Comparison of ENCODE assay signal across 1 cellular context in genomic region chr2:27509326-27509725, GRCh38.
TF ChIP-seq lines count a peak whose summit lies in the region.

No MANE protein-coding gene starts in this region.

TF ChIP-seq in GM23338, 12 proteins besides CTCF, POLR2A, EP300 and RAD21 (continued from another document):
- TF ChIP-seq EZH2phosphoT487 (IDR thresholded peaks at IDR 0.05; ENCODE audit: unreplicated experiment) (no peak), EZH2 (IDR thresholded peaks at IDR 0.05; ENCODE audit: low read depth, unreplicated experiment) (no peak), NANOG (IDR thresholded peaks at IDR 0.05; ENCODE audit: borderline replicate concordance) (no peak)
